22 cellular contexts compared by ENCODE assay signal in the genomic region with DNA sequence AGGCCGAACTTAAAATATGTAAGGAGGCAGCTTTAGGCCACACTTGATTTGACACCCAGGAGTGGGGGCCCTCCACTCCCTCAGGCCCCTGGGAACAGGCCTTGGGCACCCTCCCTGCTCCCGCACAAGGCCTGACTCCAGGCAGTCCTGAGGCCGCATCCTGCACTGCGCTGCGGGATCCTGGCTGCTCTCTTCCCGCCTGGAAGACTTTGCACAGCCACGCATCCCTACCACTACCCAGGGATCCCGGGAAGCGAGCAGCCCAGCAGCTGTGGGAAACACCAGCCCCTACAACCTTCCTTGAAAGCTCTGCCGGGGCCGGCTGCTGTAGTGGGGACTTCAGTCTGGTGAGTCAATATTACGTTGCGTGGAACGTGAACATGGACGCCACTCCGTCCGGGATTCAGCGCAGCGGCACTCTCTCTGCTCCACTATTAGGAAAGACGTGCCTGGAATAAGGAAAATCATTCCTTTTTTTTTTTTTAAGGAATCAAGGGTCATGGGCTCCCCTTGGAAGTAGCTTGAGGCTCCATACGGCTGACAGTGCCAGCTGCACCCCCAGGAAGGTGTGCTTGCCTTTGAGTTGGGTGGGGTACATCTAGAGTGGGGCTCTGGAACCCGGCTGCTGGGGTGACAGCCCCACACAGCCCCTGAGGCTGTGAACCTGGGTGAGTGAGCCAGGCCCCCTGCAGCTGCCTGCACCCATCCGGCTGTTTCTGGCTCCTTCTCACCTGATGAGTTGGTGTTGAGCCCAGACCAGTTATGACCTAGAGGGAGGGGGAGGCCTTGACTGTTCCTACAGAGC.
"Had no signal": no experiment of that assay in that cellular context is flagged by ENCODE, and none has a peak within 500 bp of the region (broad histone marks: within the 10 kb centered on the region; RNA-seq: fewer than 3 reads in every experiment).

No MANE protein-coding gene starts in this region.

- H3K27ac Mint-ChIP-seq: activated CD4-positive, alpha-beta memory T cell treated with anti-CD3 and anti-CD28 coated beads, Interleukin-2, amount 10 ng/mL, durations not matched to agents 7 days and 5 days; activated CD4-positive, alpha-beta T cell treated with anti-CD3 and anti-CD28 coated beads, Interleukin-2, amount 10 ng/mL, durations not matched to agents 24 days and 14 days; activated naive CD8-positive, alpha-beta T cell treated with anti-CD3 and anti-CD28 coated beads, Interleukin-2, amount 50 U/mL, for 24 hours; activated T-cell treated with anti-CD3 and anti-CD28 coated beads, Interleukin-2, amount 50 U/mL, for 72 hours; T-helper 1 cell treated with Interleukin-12 subunit alpha and Interleukin-12 subunit beta and Interleukin-4 antibody, amounts not matched to agents 30 μg/mL and 1 μg/mL, for 36 hours; type B pancreatic cell had no signal

- H3K36me3 ChIP-seq: cardiac muscle cell, spleen, thoracic aorta had no signal

- H3K9me3 Mint-ChIP-seq: activated CD4-positive, alpha-beta memory T cell treated with anti-CD3 and anti-CD28 coated beads, Interleukin-2, amount 10 ng/mL, durations not matched to agents 7 days and 5 days; activated CD4-positive, alpha-beta T cell treated with anti-CD3 and anti-CD28 coated beads, Interleukin-2, amount 10 ng/mL, durations not matched to agents 24 days and 14 days; activated naive CD8-positive, alpha-beta T cell treated with anti-CD3 and anti-CD28 coated beads, Interleukin-2, amount 50 U/mL, for 24 hours; activated T-cell treated with anti-CD3 and anti-CD28 coated beads, Interleukin-2, amount 50 U/mL, for 72 hours; naive B cell; T-helper 1 cell treated with Interleukin-12 subunit alpha and Interleukin-12 subunit beta and Interleukin-4 antibody, amounts not matched to agents 30 μg/mL and 1 μg/mL, for 36 hours; type B pancreatic cell had no signal

- FAIRE-seq: endometrium had no signal

- H3K27me3 ChIP-seq: body of pancreas, cardiac muscle cell had no signal

- H3K9me3 ChIP-seq: body of pancreas, spleen, thoracic aorta had no signal

- H3K4me3 ChIP-seq: body of pancreas, cardiac muscle cell, spleen, thoracic aorta had no signal

- H3K27me3 Mint-ChIP-seq: activated CD4-positive, alpha-beta memory T cell treated with anti-CD3 and anti-CD28 coated beads, Interleukin-2, amount 10 ng/mL, durations not matched to agents 7 days and 5 days; activated CD4-positive, alpha-beta T cell treated with anti-CD3 and anti-CD28 coated beads, Interleukin-2, amount 10 ng/mL, durations not matched to agents 24 days and 14 days; activated naive CD8-positive, alpha-beta T cell treated with anti-CD3 and anti-CD28 coated beads, Interleukin-2, amount 50 U/mL, for 24 hours; progenitor cell of endocrine pancreas; type B pancreatic cell had no signal

- H3K4me1 ChIP-seq: body of pancreas, spleen had no signal

- ATAC-seq: activated naive CD8-positive, alpha-beta T cell treated with anti-CD3 and anti-CD28 coated beads, Interleukin-2, amount 50 U/mL, for 24 hours; activated T-cell treated with anti-CD3 and anti-CD28 coated beads, Interleukin-2, amount 50 U/mL, for 72 hours; body of pancreas had no signal

- H3K4me1 Mint-ChIP-seq: activated CD4-positive, alpha-beta memory T cell treated with anti-CD3 and anti-CD28 coated beads, Interleukin-2, amount 10 ng/mL, durations not matched to agents 7 days and 5 days; activated CD4-positive, alpha-beta T cell treated with anti-CD3 and anti-CD28 coated beads, Interleukin-2, amount 10 ng/mL, durations not matched to agents 24 days and 14 days; activated naive CD8-positive, alpha-beta T cell treated with anti-CD3 and anti-CD28 coated beads, Interleukin-2, amount 50 U/mL, for 24 hours; naive B cell had no signal

- H3K4me3 Mint-ChIP-seq: activated CD4-positive, alpha-beta memory T cell treated with anti-CD3 and anti-CD28 coated beads, Interleukin-2, amount 10 ng/mL, durations not matched to agents 7 days and 5 days; activated CD4-positive, alpha-beta T cell treated with anti-CD3 and anti-CD28 coated beads, Interleukin-2, amount 10 ng/mL, durations not matched to agents 24 days and 14 days; activated naive CD8-positive, alpha-beta T cell treated with anti-CD3 and anti-CD28 coated beads, Interleukin-2, amount 50 U/mL, for 24 hours; activated T-cell treated with anti-CD3 and anti-CD28 coated beads, Interleukin-2, amount 50 U/mL, for 72 hours; T-helper 1 cell treated with Interleukin-12 subunit alpha and Interleukin-12 subunit beta and Interleukin-4 antibody, amounts not matched to agents 30 μg/mL and 1 μg/mL, for 36 hours; type B pancreatic cell had no signal

- DNase-seq: activated CD4-positive, alpha-beta memory T cell treated with anti-CD3 and anti-CD28 coated beads, Interleukin-2, amount 10 ng/mL, durations not matched to agents 7 days and 5 days; activated gamma-delta T cell; activated naive CD4-positive, alpha-beta T cell treated with anti-CD3 and anti-CD28 coated beads, Interleukin-2, amount 50 U/mL, for 16 hours; activated naive CD8-positive, alpha-beta T cell treated with anti-CD3 and anti-CD28 coated beads, Interleukin-2, amount 50 U/mL, for 24 hours; activated T-cell treated with anti-CD3 and anti-CD28 coated beads, Interleukin-2, amount 50 U/mL, for 72 hours; anterior cingulate cortex; body of pancreas; foreskin fibroblast; mesendoderm; naive B cell; retina; spleen; stimulated activated CD4-positive, alpha-beta T cell treated with anti-CD3 and anti-CD28 coated beads, Interleukin-4, amount 100 ng/mL, for 1 hour; stimulated activated naive CD4-positive, alpha-beta T cell treated with Interleukin-2 at 50 U/mL for 16 hours; T1000 had no signal

- H3K36me3 Mint-ChIP-seq: naive B cell, type B pancreatic cell had no signal

- H3K27ac ChIP-seq: body of pancreas, cardiac muscle cell, spleen, thoracic aorta had no signal
